In genomic region chr21:42746593-42747266, GRCh38 we compare ENCODE assay signal across 8 cellular contexts.
DNase-seq lines count a peak whose midpoint lies in the region; ATAC-seq lines count a peak whose summit lies in the region.

No MANE protein-coding gene starts in this region.

- peaks cover 27% of the 10 kb centered on the region for H3K4me1 ChIP-seq in CD8-positive, alpha-beta memory T cell (ENCODE audit: insufficient read depth, low read length)

- H3K4me3 ChIP-seq in CD8-positive, alpha-beta memory T cell (ENCODE audit: low read length), result peak overlapping the region; percentile 50

- CTCF ChIA-PET in CD8-positive, alpha-beta memory T cell (lab: Charles Lee), result interaction anchor here (1.0 to 2.4 kb wide), 5 partner anchors 8 to 94 kb away, joined by 3 to 9 read pairs (median 4); no protein-coding TSS in a partner anchor

- H3K27me3 ChIP-seq in CD8-positive, alpha-beta memory T cell (ENCODE audit: insufficient read depth, low read length, poor library complexity, severe bottlenecking), result no peaks in the 10 kb centered on the region

- peak overlapping the region; percentile 37 to 89 (median 82) for H3K4me3 Mint-ChIP-seq in CD8-positive, alpha-beta memory T cell
- peak overlapping the region; percentile 45 for H3K4me3 Mint-ChIP-seq in dendritic cell treated with granulocyte-macrophage colony-stimulating factor and Interleukin-4, amounts not matched to agents 40 ng/mL and 50 ng/mL, for 4 days

- H3K9me3 ChIP-seq in CD8-positive, alpha-beta memory T cell (ENCODE audit: low read length), result no peaks in the 10 kb centered on the region

- POLR2A ChIA-PET in CD8-positive, alpha-beta memory T cell (lab: Charles Lee), result interaction anchor here (0.5 to 2.0 kb wide), 5 partner anchors 9 to 227 kb away, joined by 3 to 11 read pairs (median 6); no protein-coding TSS in a partner anchor

- H3K36me3 ChIP-seq in CD8-positive, alpha-beta memory T cell (ENCODE audit: insufficient read depth, low read length), result no peaks in the 10 kb centered on the region

- no peaks in the 10 kb centered on the region for H3K36me3 Mint-ChIP-seq in CD8-positive, alpha-beta memory T cell
- no peaks in the 10 kb centered on the region for H3K36me3 Mint-ChIP-seq in dendritic cell treated with granulocyte-macrophage colony-stimulating factor and Interleukin-4, amounts not matched to agents 40 ng/mL and 50 ng/mL, for 4 days (ENCODE audit: low read depth)

- intact Hi-C loops in dendritic cell treated with granulocyte-macrophage colony-stimulating factor and Interleukin-4, amounts not matched to agents 40 ng/mL and 50 ng/mL, for 4 days (cut with micrococcal nuclease), result no loop called here

- no peak for ATAC-seq in GM19467 (IDR thresholded peaks at IDR 0.05; ENCODE audit: unreplicated experiment)

- peak overlapping the region; percentile 89 to 99 (median 97) for H3K27ac Mint-ChIP-seq in CD8-positive, alpha-beta memory T cell
- peak overlapping the region; percentile 78 for H3K27ac Mint-ChIP-seq in dendritic cell treated with granulocyte-macrophage colony-stimulating factor and Interleukin-4, amounts not matched to agents 40 ng/mL and 50 ng/mL, for 4 days

- H3K4me1 Mint-ChIP-seq in CD8-positive, alpha-beta memory T cell, result peaks cover 23 to 34% (median 31%) of the 10 kb centered on the region in 3 donors
- H3K4me1 Mint-ChIP-seq in dendritic cell treated with granulocyte-macrophage colony-stimulating factor and Interleukin-4, amounts not matched to agents 40 ng/mL and 50 ng/mL, for 4 days (ENCODE audit: low read depth), result peaks cover 23% of the 10 kb centered on the region

- DNase-seq in CD8-positive, alpha-beta memory T cell, result peak in 4 of 5 donors; percentile 14 to 84 (median 59)
- DNase-seq in activated CD4-positive, alpha-beta T cell treated with anti-CD3 and anti-CD28 coated beads for 48 hours, result peak; percentile 27
- DNase-seq in putamen (ENCODE audit: low spot score) (peak; percentile 67), HUDEP-2 (lab: John Stamatoyannopoulos, UW; ENCODE audit: unreplicated experiment in 76 of 76) (no peak), NCI-H1092 treated with DMSO at 0.1 percent for 48 hours (lab: John Stamatoyannopoulos, UW) (no peak), NCI-H2081 treated with DMSO at 0.1 percent for 48 hours (lab: John Stamatoyannopoulos, UW) (no peak)

- no peaks in the 10 kb centered on the region for H3K9me3 Mint-ChIP-seq in CD8-positive, alpha-beta memory T cell
- H3K9me3 Mint-ChIP-seq in dendritic cell treated with granulocyte-macrophage colony-stimulating factor and Interleukin-4, amounts not matched to agents 40 ng/mL and 50 ng/mL, for 4 days, result no peaks in the 10 kb centered on the region

- H3K27me3 Mint-ChIP-seq in CD8-positive, alpha-beta memory T cell, result peaks cover 0 to 3% of the 10 kb centered on the region in 2 donors
- H3K27me3 Mint-ChIP-seq in dendritic cell treated with granulocyte-macrophage colony-stimulating factor and Interleukin-4, amounts not matched to agents 40 ng/mL and 50 ng/mL, for 4 days, result no peaks in the 10 kb centered on the region

- H3K27ac ChIP-seq in CD8-positive, alpha-beta memory T cell (ENCODE audit: low read depth, low read length), result no peak overlapping the region

Comparison
In these comparisons a context has a peak if more than half of its experiments do, and no peak if none do; other contexts are left out.
1. DNase-seq: peak in CD8-positive, alpha-beta memory T cell (4 of 5), activated CD4-positive, alpha-beta T cell treated with anti-CD3 and anti-CD28 coated beads for 48 hours (single experiment) and putamen (single experiment); none in HUDEP-2 (0 of 76), NCI-H1092 treated with DMSO at 0.1 percent for 48 hours (single experiment) and NCI-H2081 treated with DMSO at 0.1 percent for 48 hours (single experiment).